8 cellular contexts compared by ENCODE assay signal in the genomic region with DNA sequence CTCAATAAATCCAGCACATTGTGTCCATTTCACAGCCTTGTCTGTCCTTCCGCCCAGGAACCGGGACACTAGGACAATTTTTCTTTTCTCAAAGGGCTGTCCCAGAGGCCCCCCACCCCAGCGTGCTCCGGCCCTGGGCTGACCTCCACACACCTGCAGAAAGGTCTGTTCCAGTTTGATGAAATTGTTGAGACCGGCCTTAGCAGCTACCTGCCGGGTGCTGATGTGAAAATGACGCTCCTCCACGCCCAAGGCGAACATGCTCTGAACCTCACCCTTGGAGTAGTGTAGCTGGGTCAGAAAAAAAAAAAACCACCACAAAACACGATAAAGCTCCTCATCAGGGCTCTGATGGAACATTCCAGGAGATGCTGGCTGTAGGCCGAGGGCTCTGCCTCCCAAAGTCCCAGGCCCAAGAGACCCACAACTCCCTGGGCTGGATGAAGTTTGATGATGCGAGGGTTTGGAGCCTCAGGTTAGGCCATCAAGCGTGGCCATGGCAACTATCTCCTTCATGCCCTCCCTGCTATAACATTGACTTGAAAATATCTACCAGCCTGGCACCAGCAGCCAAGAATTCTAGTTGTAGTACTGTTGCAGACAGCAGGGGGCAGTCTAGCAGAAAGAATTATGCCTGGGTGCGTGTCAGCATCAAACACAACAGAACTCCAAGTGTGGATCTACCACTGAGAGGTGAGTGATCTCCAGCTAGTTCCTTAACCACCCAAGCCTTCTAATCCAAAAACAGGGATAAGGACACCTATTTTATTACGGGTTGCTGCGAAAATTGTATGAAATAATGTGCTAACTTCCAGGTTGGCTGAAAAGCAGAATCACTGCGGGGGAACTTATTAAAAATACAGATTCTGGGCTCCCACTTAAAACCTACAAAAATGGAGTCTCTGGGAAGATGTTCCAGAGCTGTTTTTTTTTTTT.
DNase-seq lines count a peak whose midpoint lies in the region; ATAC-seq and TF ChIP-seq lines count a peak whose summit lies in the region.

No MANE protein-coding gene starts in this region.

- no peaks in the 10 kb centered on the region for H3K4me1 ChIP-seq in CD4-positive, CD25-positive, alpha-beta regulatory T cell (ENCODE audit: control insufficient read depth, insufficient read depth, low read length, poor library complexity, severe bottlenecking)
- H3K4me1 ChIP-seq in OCI-LY7 (ENCODE audit: insufficient read depth, low read length, poor library complexity, severe bottlenecking) (peaks cover 5% of the 10 kb centered on the region), neuronal stem cell (ENCODE audit: control insufficient read depth in 2 of 2, insufficient read depth in 1 of 2, low read depth in 1 of 2, low read length in 2 of 2) (peaks cover 0 to 2% of the 10 kb centered on the region in 2 donors), testis (peaks cover 5% of the 10 kb centered on the region)

- peak overlapping the region in 1 of 3 donors; percentile 75 for H3K27ac Mint-ChIP-seq in CD4-positive, CD25-positive, alpha-beta regulatory T cell
- H3K27ac Mint-ChIP-seq in HFFc6 = no peak overlapping the region

- no peaks in the 10 kb centered on the region for H3K79me2 ChIP-seq in OCI-LY7 (ENCODE audit: insufficient read depth, low read depth, low read length)

- H3K9me2 ChIP-seq in OCI-LY7 (ENCODE audit: insufficient read depth, low read length) = no peaks in the 10 kb centered on the region

- no peak overlapping the region for H3K14ac ChIP-seq in neuronal stem cell (ENCODE audit: low read length)

- H4K8ac ChIP-seq in neuronal stem cell (ENCODE audit: low read depth, low read length) = no peak overlapping the region

- no peaks in the 10 kb centered on the region for H3K79me1 ChIP-seq in neuronal stem cell (ENCODE audit: low read depth, low read length)

- H3K27ac ChIP-seq in CD4-positive, CD25-positive, alpha-beta regulatory T cell (ENCODE audit: insufficient read depth, low read length, poor library complexity, severe bottlenecking) = no peak overlapping the region
- H3K27ac ChIP-seq in OCI-LY7 (ENCODE audit: low read depth, low read length, poor library complexity, severe bottlenecking) = no peak overlapping the region
- H3K27ac ChIP-seq in neuronal stem cell (replicated peaks; ENCODE audit: low read length) = no peak overlapping the region
- H3K27ac ChIP-seq in testis = no peak overlapping the region

- TF ChIP-seq POLR2A in testis (IDR thresholded peaks at IDR 0.05) = no peak

- ATAC-seq in CD4-positive, CD25-positive, alpha-beta regulatory T cell (ENCODE audit: low read depth in 2 of 2) = peak; percentile 38 to 59

- H2BK15ac ChIP-seq in neuronal stem cell (ENCODE audit: low read length) = no peak overlapping the region

- H3K23ac ChIP-seq in neuronal stem cell (ENCODE audit: low read depth, low read length, poor library complexity) = no peak overlapping the region

- no peak overlapping the region for H3K9ac ChIP-seq in neuronal stem cell (ENCODE audit: low read depth, low read length, poor library complexity)

- no peak overlapping the region for H4K91ac ChIP-seq in neuronal stem cell (ENCODE audit: low read depth, low read length, poor library complexity)

- intact Hi-C loops in OCI-LY7 (cut with micrococcal nuclease; ENCODE audit: unreplicated experiment) (loop anchor here (1.0 to 2.0 kb wide), 4 partner anchors 125 to 406 kb away; no protein-coding TSS in a partner anchor), testis (cut with DNase I; ENCODE audit: low total_unique reads) (no loop called here)

- H3K9me3 ChIP-seq in CD4-positive, CD25-positive, alpha-beta regulatory T cell (ENCODE audit: control insufficient read depth in 2 of 2, low read length in 2 of 2) = no peaks in the 10 kb centered on the region
- H3K9me3 ChIP-seq in OCI-LY7 (ENCODE audit: low read length) (no peaks in the 10 kb centered on the region), neuronal stem cell (replicated peaks in 1 of 2; ENCODE audit: control insufficient read depth in 2 of 2, insufficient read depth in 1 of 2, low read depth in 1 of 2, low read length in 2 of 2) (no peaks in the 10 kb centered on the region), testis (no peaks in the 10 kb centered on the region)

- no peak overlapping the region for H3K4ac ChIP-seq in neuronal stem cell (ENCODE audit: low read length)

- no peaks in the 10 kb centered on the region for H3K27me3 ChIP-seq in CD4-positive, CD25-positive, alpha-beta regulatory T cell (ENCODE audit: control insufficient read depth, insufficient read depth, low read length)
- H3K27me3 ChIP-seq in neuronal stem cell (ENCODE audit: control insufficient read depth in 3 of 3, insufficient read depth in 3 of 3, low read depth in 1 of 3, low read length in 3 of 3) (peaks cover 0 to 21% (median 0%) of the 10 kb centered on the region in 3 experiments), testis (no peaks in the 10 kb centered on the region)

- H2BK5ac ChIP-seq in neuronal stem cell (ENCODE audit: low read length) = no peak overlapping the region

- H3K4me2 ChIP-seq in OCI-LY7 (ENCODE audit: low read length) = no peak overlapping the region
- H3K4me2 ChIP-seq in neuronal stem cell (ENCODE audit: insufficient read depth, low read length, poor library complexity, severe bottlenecking) = no peak overlapping the region

- H2AFZ ChIP-seq in OCI-LY7 (ENCODE audit: low read length) = no peak overlapping the region
- no peak overlapping the region for H2AFZ ChIP-seq in neuronal stem cell (ENCODE audit: low read length)

- no peak overlapping the region for H3K4me3 Mint-ChIP-seq in CD4-positive, CD25-positive, alpha-beta regulatory T cell
- H3K4me3 Mint-ChIP-seq in HFFc6 = no peak overlapping the region

- no peaks in the 10 kb centered on the region for H3K36me3 ChIP-seq in CD4-positive, CD25-positive, alpha-beta regulatory T cell (ENCODE audit: control insufficient read depth, insufficient read depth, low read length)
- H3K36me3 ChIP-seq in OCI-LY7 (ENCODE audit: insufficient read depth, low read length) (no peaks in the 10 kb centered on the region), neuronal stem cell (replicated peaks in 1 of 2; ENCODE audit: control insufficient read depth in 2 of 2, insufficient read depth in 2 of 2, low read length in 2 of 2) (no peaks in the 10 kb centered on the region), testis (ENCODE audit: low read depth, missing control alignments) (no peaks in the 10 kb centered on the region)

- H4K20me1 ChIP-seq in OCI-LY7 (ENCODE audit: insufficient read depth, low read length) = no peaks in the 10 kb centered on the region

- no peak overlapping the region for H2BK120ac ChIP-seq in neuronal stem cell (ENCODE audit: low read depth, low read length)

- H3K9me3 Mint-ChIP-seq in CD4-positive, CD25-positive, alpha-beta regulatory T cell = no peaks in the 10 kb centered on the region
- no peaks in the 10 kb centered on the region for H3K9me3 Mint-ChIP-seq in HFFc6

- H3K36me3 Mint-ChIP-seq in CD4-positive, CD25-positive, alpha-beta regulatory T cell = no peaks in the 10 kb centered on the region
- H3K36me3 Mint-ChIP-seq in HFFc6 (ENCODE audit: low read depth) = no peaks in the 10 kb centered on the region

- H3K18ac ChIP-seq in neuronal stem cell (ENCODE audit: low read length) = no peak overlapping the region

- CTCF ChIA-PET in OCI-LY7 (lab: Charles Lee; ENCODE audit: unreplicated experiment) = interaction anchor here (0.5 to 2.5 kb wide), 4 partner anchors 11 to 236 kb away, joined by 3 to 9 read pairs (median 5); no protein-coding TSS in a partner anchor

- no CpG with 5 or more reads among the region's 17 CpGs for WGBS in neuronal stem cell (ENCODE audit: extremely low coverage in 2 of 2, insufficient read length in 2 of 2, insufficient replicate concordance in 1 of 2), 2 donors
- WGBS in testis, 2 donors = 87% methylated on average over 16 to 17 of the region's 17 CpGs

- no TSS peak for BruUV-seq in OCI-LY7 (replicated peaks; lab: Mats Ljungman, UMichigan)

- no peak overlapping the region for H2BK12ac ChIP-seq in neuronal stem cell (ENCODE audit: low read length)

- H2AK5ac ChIP-seq in neuronal stem cell (ENCODE audit: low read depth, low read length) = peak overlapping the region; percentile 53

- no peak overlapping the region for H3K4me3 ChIP-seq in CD4-positive, CD25-positive, alpha-beta regulatory T cell (ENCODE audit: low read depth, low read length)
- no peak overlapping the region for H3K4me3 ChIP-seq in OCI-LY7 (ENCODE audit: low read depth, low read length, poor library complexity, severe bottlenecking)
- H3K4me3 ChIP-seq in neuronal stem cell (ENCODE audit: low read length in 2 of 2) = no peak overlapping the region
- H3K4me3 ChIP-seq in testis = no peak overlapping the region

- peak; percentile 92 for TF ChIP-seq CTCF in HFFc6 (IDR thresholded peaks at IDR 0.05)
- TF ChIP-seq CTCF in OCI-LY7 (conservative IDR thresholded peaks at IDR 0.05; ENCODE audit: low read length) = peak; percentile 96
- TF ChIP-seq CTCF in testis (IDR thresholded peaks at IDR 0.05) = peak; percentile 57 to 82 (median 64)

- no peaks in the 10 kb centered on the region for H3K27me3 Mint-ChIP-seq in CD4-positive, CD25-positive, alpha-beta regulatory T cell
- peaks cover 5% of the 10 kb centered on the region for H3K27me3 Mint-ChIP-seq in HFFc6 (ENCODE audit: insufficient read depth)

- DNase-seq in CD4-positive, CD25-positive, alpha-beta regulatory T cell = peak; percentile 33 to 76 (median 72)
- peak; percentile 72 for DNase-seq in HFFc6
- peak; percentile 79 for DNase-seq in OCI-LY7 (ENCODE audit: low spot score)
- peak; percentile 51 for DNase-seq in activated T-cell treated with anti-CD3 and anti-CD28 coated beads for 4 hours
- peak; percentile 67 for DNase-seq in fibroblast of gingiva (ENCODE audit: low read depth)
- peak; percentile 60 for DNase-seq in neuronal stem cell (ENCODE audit: low spot score)
- peak; percentile 80 for DNase-seq in testis
- DNase-seq in NK-92 (lab: John Stamatoyannopoulos, UW; ENCODE audit: unreplicated experiment) = no peak

- H3K4me1 Mint-ChIP-seq in CD4-positive, CD25-positive, alpha-beta regulatory T cell = no peaks in the 10 kb centered on the region
- peaks cover 20% of the 10 kb centered on the region for H3K4me1 Mint-ChIP-seq in HFFc6 (ENCODE audit: low read depth)

- POLR2A ChIA-PET in OCI-LY7 (lab: Charles Lee) = interaction anchor here (0.6 to 1.5 kb wide), 3 partner anchors 37 to 262 kb away, joined by 3 to 6 read pairs (median 4); no protein-coding TSS in a partner anchor
